In the genomic region with DNA sequence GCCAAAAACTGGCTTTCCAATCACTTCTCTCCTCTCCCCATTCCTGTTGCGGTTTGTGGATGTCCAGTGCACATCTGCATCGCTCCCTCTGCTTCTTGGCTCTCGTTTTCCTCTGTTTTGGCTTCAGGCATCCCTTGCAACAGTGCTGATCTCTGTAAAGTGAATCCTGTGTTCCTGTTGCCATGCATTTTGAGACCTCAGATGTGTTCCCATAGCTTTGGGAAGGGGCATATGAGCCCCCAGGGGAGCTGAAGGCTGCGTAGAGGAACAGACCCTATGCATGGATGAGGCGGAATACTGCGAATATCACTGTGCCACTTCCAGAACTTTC, we compare ENCODE assay signal across 1 cellular context.
TF ChIP-seq lines count a peak whose summit lies in the region.

No MANE protein-coding gene starts in this region.

TF ChIP-seq in SK-N-SH, 30 proteins besides CTCF, POLR2A, EP300 and RAD21 (continued from another document):
- TF ChIP-seq, protein P1, sequence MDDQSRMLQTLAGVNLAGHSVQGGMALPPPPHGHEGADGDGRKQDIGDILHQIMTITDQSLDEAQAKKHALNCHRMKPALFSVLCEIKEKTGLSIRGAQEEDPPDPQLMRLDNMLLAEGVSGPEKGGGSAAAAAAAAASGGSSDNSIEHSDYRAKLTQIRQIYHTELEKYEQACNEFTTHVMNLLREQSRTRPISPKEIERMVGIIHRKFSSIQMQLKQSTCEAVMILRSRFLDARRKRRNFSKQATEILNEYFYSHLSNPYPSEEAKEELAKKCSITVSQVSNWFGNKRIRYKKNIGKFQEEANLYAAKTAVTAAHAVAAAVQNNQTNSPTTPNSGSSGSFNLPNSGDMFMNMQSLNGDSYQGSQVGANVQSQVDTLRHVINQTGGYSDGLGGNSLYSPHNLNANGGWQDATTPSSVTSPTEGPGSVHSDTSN (IDR thresholded peaks at IDR 0.05) = no peak
- TF ChIP-seq, protein P2, sequence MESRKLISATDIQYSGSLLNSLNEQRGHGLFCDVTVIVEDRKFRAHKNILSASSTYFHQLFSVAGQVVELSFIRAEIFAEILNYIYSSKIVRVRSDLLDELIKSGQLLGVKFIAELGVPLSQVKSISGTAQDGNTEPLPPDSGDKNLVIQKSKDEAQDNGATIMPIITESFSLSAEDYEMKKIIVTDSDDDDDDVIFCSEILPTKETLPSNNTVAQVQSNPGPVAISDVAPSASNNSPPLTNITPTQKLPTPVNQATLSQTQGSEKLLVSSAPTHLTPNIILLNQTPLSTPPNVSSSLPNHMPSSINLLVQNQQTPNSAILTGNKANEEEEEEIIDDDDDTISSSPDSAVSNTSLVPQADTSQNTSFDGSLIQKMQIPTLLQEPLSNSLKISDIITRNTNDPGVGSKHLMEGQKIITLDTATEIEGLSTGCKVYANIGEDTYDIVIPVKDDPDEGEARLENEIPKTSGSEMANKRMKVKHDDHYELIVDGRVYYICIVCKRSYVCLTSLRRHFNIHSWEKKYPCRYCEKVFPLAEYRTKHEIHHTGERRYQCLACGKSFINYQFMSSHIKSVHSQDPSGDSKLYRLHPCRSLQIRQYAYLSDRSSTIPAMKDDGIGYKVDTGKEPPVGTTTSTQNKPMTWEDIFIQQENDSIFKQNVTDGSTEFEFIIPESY (IDR thresholded peaks at IDR 0.05; ENCODE audit: borderline replicate concordance, low read depth) = no peak
- TF ChIP-seq FOXJ3 (CRISPR knock-in tag; IDR thresholded peaks at IDR 0.05) (no peak), JUND (IDR thresholded peaks at IDR 0.05) (no peak), YY1 (IDR thresholded peaks at IDR 0.05; ENCODE audit: low read depth) (no peak), EZH2phosphoT487 (IDR thresholded peaks at IDR 0.05; ENCODE audit: borderline replicate concordance, low read depth) (no peak), FOSL2 (IDR thresholded peaks at IDR 0.05; ENCODE audit: borderline replicate concordance, low read depth) (no peak), GATA2 (CRISPR knock-in tag; IDR thresholded peaks at IDR 0.05) (no peak), MEF2A (IDR thresholded peaks at IDR 0.05; ENCODE audit: borderline replicate concordance, low read depth) (no peak), ELF1 (IDR thresholded peaks at IDR 0.05) (no peak)
TF ChIP-seq in SK-N-SH: peak in this region for 0.
